In genomic region chr1:32332290-32333079, GRCh38 we compare ENCODE assay signal across 12 cellular contexts. TPM values are rescaled to one million over a fixed set of nuclear protein-coding genes. Genes with fewer than 3 reads are reported as not detected.
A peak's percentile ranks its signal among the peaks of the same experiment; 100 is the strongest.
DNase-seq lines count a peak whose midpoint lies in the region; ATAC-seq and TF ChIP-seq lines count a peak whose summit lies in the region.
"Had no signal": no experiment of that assay in that cellular context is flagged by ENCODE, and none has a peak within 500 bp of the region (broad histone marks: within the 10 kb centered on the region; RNA-seq: fewer than 3 reads in every experiment).

No MANE protein-coding gene starts in this region.

- 92 to 100% methylated on average over 2 to 3 of the region's 3 CpGs for WGBS in endodermal cell (ENCODE audit: insufficient coverage in 1 of 2, insufficient read length in 1 of 2), 2 experiments

- TF ChIP-seq CTCF in DND-41 (IDR thresholded peaks at IDR 0.05; ENCODE audit: borderline replicate concordance, extremely low read depth, low read length, poor library complexity, severe bottlenecking) (no peak), endodermal cell (conservative IDR thresholded peaks at IDR 0.05) (no peak)

- no peak overlapping the region for H3K4me3 Mint-ChIP-seq in endodermal cell
- no peak overlapping the region for H3K4me3 Mint-ChIP-seq in naive thymus-derived CD8-positive, alpha-beta T cell

- no peak for ATAC-seq in DND-41 (ENCODE audit: insufficient read depth, low read depth)
- ATAC-seq in naive thymus-derived CD8-positive, alpha-beta T cell, result no peak

- H3K27me3 Mint-ChIP-seq in endodermal cell (ENCODE audit: insufficient read depth), result peaks cover 7% of the 10 kb centered on the region
- H3K27me3 Mint-ChIP-seq in naive thymus-derived CD8-positive, alpha-beta T cell, result no peaks in the 10 kb centered on the region

- H3K36me3 ChIP-seq in DND-41 (ENCODE audit: insufficient read depth, low read length) (peaks cover 76% of the 10 kb centered on the region), Karpas-422 (ENCODE audit: insufficient read depth, low read length) (peaks cover 43% of the 10 kb centered on the region), endodermal cell (ENCODE audit: control insufficient read depth, insufficient read depth, low read length) (peaks cover 73% of the 10 kb centered on the region)

- peak; percentile 20 for DNase-seq in DND-41
- peak; percentile 55 for DNase-seq in Karpas-422
- peak; percentile 76 for DNase-seq in endodermal cell
- peak; percentile 88 for DNase-seq in pons (ENCODE audit: low spot score)
- DNase-seq in germinal center (ENCODE audit: low spot score), result no peak
- DNase-seq in naive thymus-derived CD8-positive, alpha-beta T cell, result no peak
- no peak for DNase-seq in activated CD4-positive, CD25-positive, alpha-beta regulatory T cell (lab: John Stamatoyannopoulos, UW)
- no peak for DNase-seq in LoVo (ENCODE audit: low spot score)
- DNase-seq: activated naive CD4-positive, alpha-beta T cell treated with anti-CD3 and anti-CD28 coated beads, Interleukin-2, amount 50 U/mL, for 16 hours; KBM-7; NCI-H524 treated with DMSO at 0.1 percent for 48 hours had no signal

- no peaks in the 10 kb centered on the region for H3K9me3 Mint-ChIP-seq in endodermal cell
- H3K9me3 Mint-ChIP-seq in naive thymus-derived CD8-positive, alpha-beta T cell, result no peaks in the 10 kb centered on the region

- H3K79me2 ChIP-seq in DND-41 (ENCODE audit: insufficient read depth, low read length) (peaks cover 46% of the 10 kb centered on the region), Karpas-422 (ENCODE audit: low read length) (peaks cover 16% of the 10 kb centered on the region)

- H3K27me3 ChIP-seq in DND-41 (ENCODE audit: insufficient read depth, low read length, poor library complexity) (no peaks in the 10 kb centered on the region), Karpas-422 (ENCODE audit: low read length) (no peaks in the 10 kb centered on the region), endodermal cell (ENCODE audit: control insufficient read depth, insufficient read depth, low read length, poor library complexity, severe bottlenecking) (peaks cover 9% of the 10 kb centered on the region)

- H4K20me1 ChIP-seq in DND-41 (ENCODE audit: insufficient read depth, low read length) (peaks cover 60% of the 10 kb centered on the region), Karpas-422 (ENCODE audit: insufficient read depth, low read depth, low read length) (peaks cover 22% of the 10 kb centered on the region)

- H2AFZ ChIP-seq in DND-41 (ENCODE audit: low read depth, low read length) (no peak overlapping the region), Karpas-422 (ENCODE audit: low read length) (no peak overlapping the region)

- H3K4me1 ChIP-seq in DND-41 (ENCODE audit: insufficient read depth, low read length) (peaks cover 35% of the 10 kb centered on the region), Karpas-422 (ENCODE audit: low read length) (peaks cover 37% of the 10 kb centered on the region), endodermal cell (ENCODE audit: control insufficient read depth, insufficient read depth, low read length) (no peaks in the 10 kb centered on the region)

- H3K4me3 ChIP-seq in DND-41 (ENCODE audit: low read depth in 1 of 2, low read length in 2 of 2), result no peak overlapping the region
- H3K4me3 ChIP-seq in Karpas-422 (ENCODE audit: low read length), result no peak overlapping the region
- H3K4me3 ChIP-seq in endodermal cell (ENCODE audit: low read length), result no peak overlapping the region

- POLR2A ChIA-PET in naive thymus-derived CD8-positive, alpha-beta T cell (lab: Charles Lee), result interaction anchor here (0.5 to 1.5 kb wide), 10 partner anchors 8 to 144 kb away, joined by 3 to 6 read pairs (median 3); no protein-coding TSS in a partner anchor

- no peaks in the 10 kb centered on the region for H3K9me2 ChIP-seq in Karpas-422 (replicated peaks; ENCODE audit: insufficient read depth, low read length)

- peaks cover 64% of the 10 kb centered on the region for H3K36me3 Mint-ChIP-seq in endodermal cell (ENCODE audit: low read depth)
- H3K36me3 Mint-ChIP-seq in naive thymus-derived CD8-positive, alpha-beta T cell, result peaks cover 0 to 61% (median 14%) of the 10 kb centered on the region in 3 donors

- H3K4me1 Mint-ChIP-seq in endodermal cell, result peaks cover 20% of the 10 kb centered on the region
- peaks cover 21 to 32% (median 28%) of the 10 kb centered on the region in 4 donors for H3K4me1 Mint-ChIP-seq in naive thymus-derived CD8-positive, alpha-beta T cell

- H3K9me3 ChIP-seq in DND-41 (ENCODE audit: insufficient read depth, low read length, severe bottlenecking), result no peaks in the 10 kb centered on the region
- no peaks in the 10 kb centered on the region for H3K9me3 ChIP-seq in Karpas-422 (ENCODE audit: low read length)
- no peaks in the 10 kb centered on the region for H3K9me3 ChIP-seq in endodermal cell (ENCODE audit: control insufficient read depth, low read length)

- H3K9ac ChIP-seq in DND-41 (ENCODE audit: low read depth, low read length) (no peak overlapping the region; the same call in 1 of the 2 replicates), Karpas-422 (ENCODE audit: low read length) (no peak overlapping the region), endodermal cell (ENCODE audit: extremely low read depth, low read length, poor library complexity, severe bottlenecking) (no peak overlapping the region)

- H3K27ac ChIP-seq in DND-41 (ENCODE audit: low read length), result 0 out of 2 replicates have a peak overlapping the region, but pooled peaks have one; percentile 23
- H3K27ac ChIP-seq in Karpas-422 (ENCODE audit: low read length), result peak overlapping the region; percentile 89
- peak overlapping the region; percentile 61 for H3K27ac ChIP-seq in endodermal cell (ENCODE audit: low read depth, low read length)

- H3K27ac Mint-ChIP-seq in endodermal cell, result peak overlapping the region; percentile 82
- H3K27ac Mint-ChIP-seq in naive thymus-derived CD8-positive, alpha-beta T cell, result peak overlapping the region in 4 of 10 donors; percentile 24 to 71 (median 36)

- peak overlapping the region; percentile 94; the same call in 1 of the 2 replicates for H3K4me2 ChIP-seq in DND-41 (ENCODE audit: insufficient read depth, low read length)
- H3K4me2 ChIP-seq in Karpas-422 (ENCODE audit: low read depth, low read length, poor library complexity, severe bottlenecking), result no peak overlapping the region

RNA-seq across cellular contexts. Expression of gene MARCKSL1, which starts 3.5 kb away (rescaled TPM):
- total RNA-seq in Karpas-422 (2014; rRNA removed; shearing (Covaris generic); ENCODE audit: low replicate concordance), result 262 and 391 TPM in 2 replicates
- 100 to 1,000 TPM; 484 to 543 TPM for total RNA-seq in endodermal cell
- 734 TPM for polyA plus RNA-seq in endodermal cell (2013, experiment 1 of 2)
- polyA plus RNA-seq in endodermal cell (2013, experiment 2 of 2), result 653 TPM
- 10 to 100 TPM; 39.1 to 41.1 TPM for total RNA-seq in naive thymus-derived CD8-positive, alpha-beta T cell
- 10 to 100 TPM; 37.8 to 81.4 (median 72.7) TPM for polyA plus RNA-seq in naive thymus-derived CD8-positive, alpha-beta T cell

RNA-seq across cellular contexts. Expression of gene FAM229A, which starts 29.8 kb away (rescaled TPM):
- total RNA-seq in Karpas-422 (2014; rRNA removed; shearing (Covaris generic); ENCODE audit: low replicate concordance), result 3.1 and 4.5 TPM in 2 replicates
- 1 to 10 TPM; 6.8 to 8.4 TPM for total RNA-seq in endodermal cell
- polyA plus RNA-seq in endodermal cell (2013, experiment 1 of 2), result 8.8 TPM
- 6.4 TPM for polyA plus RNA-seq in endodermal cell (2013, experiment 2 of 2)
- 10 to 100 TPM; 28.7 to 30.7 TPM for total RNA-seq in naive thymus-derived CD8-positive, alpha-beta T cell
- under 1 TPM; 0.06 to 0.47 (median 0.14) TPM for polyA plus RNA-seq in naive thymus-derived CD8-positive, alpha-beta T cell

RNA-seq across cellular contexts. Expression of gene TSSK3, which starts 29.9 kb away (rescaled TPM):
- 1.4 and 1.5 TPM in 2 replicates for total RNA-seq in Karpas-422 (2014; rRNA removed; shearing (Covaris generic); ENCODE audit: low replicate concordance)
- 1 to 10 TPM; 3.4 to 6.4 TPM for total RNA-seq in endodermal cell
- 0.53 TPM for polyA plus RNA-seq in endodermal cell (2013, experiment 1 of 2)
- polyA plus RNA-seq in endodermal cell (2013, experiment 2 of 2), result 1.3 TPM
- total RNA-seq in naive thymus-derived CD8-positive, alpha-beta T cell, result 1 to 10 TPM; 2.9 to 3.7 TPM
- 1 to 10 TPM in 2 of 3 donors, under 1 TPM in 1; 0.20 to 2.5 (median 2.0) TPM for polyA plus RNA-seq in naive thymus-derived CD8-positive, alpha-beta T cell
- total RNA-seq: kidney epithelial cell had no signal

RNA-seq across cellular contexts. Expression of gene HDAC1, which starts 40.6 kb away (rescaled TPM):
- total RNA-seq in Karpas-422 (2014; rRNA removed; shearing (Covaris generic); ENCODE audit: low replicate concordance), result 201 and 257 TPM in 2 replicates
- total RNA-seq in endodermal cell, result 100 to 1,000 TPM; 150 to 160 TPM
- 97.1 TPM for polyA plus RNA-seq in endodermal cell (2013, experiment 1 of 2)
- polyA plus RNA-seq in endodermal cell (2013, experiment 2 of 2), result 89.0 TPM
- total RNA-seq in naive thymus-derived CD8-positive, alpha-beta T cell, result 100 to 1,000 TPM; 154 to 156 TPM
- polyA plus RNA-seq in naive thymus-derived CD8-positive, alpha-beta T cell, result 100 to 1,000 TPM; 171 to 202 (median 173) TPM

Comparison
In these comparisons a context has a peak if more than half of its experiments do, and no peak if none do; other contexts are left out.
1. DNase-seq: peak in DND-41 (single experiment), Karpas-422 (single experiment), endodermal cell (single experiment) and pons (single experiment); none in germinal center (single experiment), naive thymus-derived CD8-positive, alpha-beta T cell (0 of 10), activated CD4-positive, CD25-positive, alpha-beta regulatory T cell (0 of 4) and LoVo (single experiment).
2. H3K27ac ChIP-seq: peak in every context shown above with its lines; median percentile 89 in Karpas-422; 61 in endodermal cell; 23 in DND-41.